8 cellular contexts compared by ENCODE assay signal in genomic region chr9:113886471-113886870, GRCh38. TPM values are rescaled to one million over a fixed set of nuclear protein-coding genes. Genes with fewer than 3 reads are reported as not detected.
DNase-seq lines count a peak whose midpoint lies in the region; ATAC-seq and TF ChIP-seq lines count a peak whose summit lies in the region.

No MANE protein-coding gene starts in this region.

- H3K4me1 ChIP-seq in A673 (ENCODE audit: insufficient read depth, low read length, poor library complexity, severe bottlenecking) (peaks cover 20% of the 10 kb centered on the region), HUES64 (ENCODE audit: insufficient read depth, low read length) (peaks cover 41% of the 10 kb centered on the region), mammary epithelial cell (ENCODE audit: insufficient read depth, low read length) (peaks cover 27% of the 10 kb centered on the region), mononuclear cell (ENCODE audit: insufficient read depth, low read length) (peaks cover 30% of the 10 kb centered on the region)

- BruUV-seq in A673 (replicated peaks; lab: Mats Ljungman, UMichigan) = no TSS peak
- no TSS peak for BruUV-seq in mammary epithelial cell (replicated peaks; lab: Mats Ljungman, UMichigan)

- no peak overlapping the region for H2AFZ ChIP-seq in mammary epithelial cell (ENCODE audit: low read depth, low read length)

- POLR2A ChIA-PET in A673 (lab: Charles Lee; ENCODE audit: low non-redundant PET) = interaction anchor here (0.6 kb wide), 1 partner anchor 209 kb away, joined by 3 read pairs; no protein-coding TSS in a partner anchor

- no peaks in the 10 kb centered on the region for H4K20me1 ChIP-seq in mammary epithelial cell (ENCODE audit: insufficient read depth, low read length)

- H3K36me3 ChIP-seq in A673 (ENCODE audit: insufficient read depth, low read length, poor library complexity, severe bottlenecking) = peaks cover 11% of the 10 kb centered on the region
- peaks cover 7% of the 10 kb centered on the region; the same call in 1 of the 2 replicates for H3K36me3 ChIP-seq in HUES64 (ENCODE audit: insufficient read depth, low read length)
- no peaks in the 10 kb centered on the region for H3K36me3 ChIP-seq in mammary epithelial cell (ENCODE audit: insufficient read depth, low read length)

- H3K27me3 ChIP-seq in A673 (replicated peaks; ENCODE audit: insufficient read depth, low read depth, low read length, poor library complexity) (no peaks in the 10 kb centered on the region), HUES64 (ENCODE audit: insufficient read depth, low read length) (no peaks in the 10 kb centered on the region), mammary epithelial cell (ENCODE audit: insufficient read depth, low read length) (no peaks in the 10 kb centered on the region), mononuclear cell (ENCODE audit: insufficient read depth, low read length) (no peaks in the 10 kb centered on the region)

- H3K27ac ChIP-seq in A673 (ENCODE audit: low read depth, low read length, poor library complexity, severe bottlenecking) (no peak overlapping the region), HUES64 (ENCODE audit: low read depth, low read length) (0 out of 2 replicates have a peak overlapping the region, but pooled peaks have one; percentile 43), mammary epithelial cell (ENCODE audit: insufficient read depth, low read depth, low read length) (peak overlapping the region; percentile 65)

- in situ Hi-C loops in mammary epithelial cell (cut with MboI; ENCODE audit: low sequenced_read_pairs in 2 of 2) = no loop called here

- no peaks in the 10 kb centered on the region for H3K36me3 Mint-ChIP-seq in activated T-helper 2 cell treated with anti-CD3 and anti-CD28 coated beads, Interferon-gamma antibody, Interleukin-2, Interleukin-4, amounts not matched to agents 10 μg/mL and 5 μg/mL and 100 μg/mL, durations not matched to agents 14 hours and 24 hours and 36 hours (ENCODE audit: low read depth)

- no peak for ATAC-seq in HG03196 (IDR thresholded peaks at IDR 0.05; ENCODE audit: unreplicated experiment)

- peaks cover 92% of the 10 kb centered on the region for H3K79me2 ChIP-seq in mammary epithelial cell (ENCODE audit: insufficient read depth, low read length)

- H3K27me3 Mint-ChIP-seq in activated T-helper 2 cell treated with anti-CD3 and anti-CD28 coated beads, Interferon-gamma antibody, Interleukin-2, Interleukin-4, amounts not matched to agents 10 μg/mL and 5 μg/mL and 100 μg/mL, durations not matched to agents 14 hours and 24 hours and 36 hours (ENCODE audit: low read depth) = peaks cover 10% of the 10 kb centered on the region

- H3K4me1 Mint-ChIP-seq in activated T-helper 2 cell treated with anti-CD3 and anti-CD28 coated beads, Interferon-gamma antibody, Interleukin-2, Interleukin-4, amounts not matched to agents 10 μg/mL and 5 μg/mL and 100 μg/mL, durations not matched to agents 14 hours and 24 hours and 36 hours (ENCODE audit: low read depth) = peaks cover 20% of the 10 kb centered on the region

- dilution Hi-C loops in mammary epithelial cell (cut with HindIII; ENCODE audit: low sequenced_read_pairs) = no loop called here

- H3K9me3 ChIP-seq in A673 (ENCODE audit: low read depth, low read length, poor library complexity, severe bottlenecking) (peaks cover 14% of the 10 kb centered on the region), HUES64 (ENCODE audit: insufficient read depth, low read depth, low read length) (no peaks in the 10 kb centered on the region), mammary epithelial cell (replicated peaks; ENCODE audit: insufficient read depth, low read length) (no peaks in the 10 kb centered on the region), mononuclear cell (ENCODE audit: low read depth, low read length) (no peaks in the 10 kb centered on the region)

- DNase-seq in A673 (ENCODE audit: low spot score) (peak; percentile 22), mammary epithelial cell (no peak), SHP77 (lab: John Stamatoyannopoulos, UW) (no peak), NCI-H2029 (lab: John Stamatoyannopoulos, UW) (no peak)
- no peak for DNase-seq in activated T-helper 2 cell treated with anti-CD3 and anti-CD28 coated beads, Interferon-gamma antibody, Interleukin-2, Interleukin-4, amounts not matched to agents 10 μg/mL and 5 μg/mL and 100 μg/mL, durations not matched to agents 14 hours and 24 hours and 36 hours (ENCODE audit: low spot score)

- intact Hi-C loops in A673 (cut with micrococcal nuclease; ENCODE audit: unreplicated experiment) = no loop called here
- intact Hi-C loops in mammary epithelial cell (cut with micrococcal nuclease) = loop anchor here (2.0 kb wide), 1 partner anchor 76 kb away; no protein-coding TSS in a partner anchor
- intact Hi-C loops in activated T-helper 2 cell treated with anti-CD3 and anti-CD28 coated beads, Interferon-gamma antibody, Interleukin-2, Interleukin-4, amounts not matched to agents 10 μg/mL and 5 μg/mL and 100 μg/mL, durations not matched to agents 14 hours and 24 hours and 36 hours (cut with micrococcal nuclease) = no loop called here

- 11% methylated on average over 1 of the region's 1 CpG for WGBS in HUES64
- WGBS in mammary epithelial cell (ENCODE audit: low coverage, missing lambda C conversion rate) = 0% methylated on average over 1 of the region's 1 CpG

- H3K9ac ChIP-seq in HUES64 (ENCODE audit: low read depth, low read length) (no peak overlapping the region), mammary epithelial cell (ENCODE audit: insufficient read depth, low read length) (peak overlapping the region; percentile 61)

- H3K4me3 ChIP-seq in A673 (ENCODE audit: low read depth, low read length, poor library complexity, severe bottlenecking) (peak overlapping the region; percentile 14), HUES64 (ENCODE audit: low read length) (no peak overlapping the region), mammary epithelial cell (replicated peaks in 1 of 3; ENCODE audit: insufficient read depth in 1 of 3, low read depth in 2 of 3, low read length in 3 of 3) (peak overlapping the region; percentile 38 to 55 (median 46)), mononuclear cell (ENCODE audit: low read length) (peak overlapping the region; percentile 30)

- H3K9me3 Mint-ChIP-seq in activated T-helper 2 cell treated with anti-CD3 and anti-CD28 coated beads, Interferon-gamma antibody, Interleukin-2, Interleukin-4, amounts not matched to agents 10 μg/mL and 5 μg/mL and 100 μg/mL, durations not matched to agents 14 hours and 24 hours and 36 hours = peaks cover 7% of the 10 kb centered on the region

- H3K4me3 Mint-ChIP-seq in activated T-helper 2 cell treated with anti-CD3 and anti-CD28 coated beads, Interferon-gamma antibody, Interleukin-2, Interleukin-4, amounts not matched to agents 10 μg/mL and 5 μg/mL and 100 μg/mL, durations not matched to agents 14 hours and 24 hours and 36 hours (ENCODE audit: low read depth) = no peak overlapping the region

- CTCF ChIA-PET in A673 (lab: Charles Lee) = no interaction called here
- CTCF ChIA-PET in mammary epithelial cell (lab: Charles Lee; ENCODE audit: low non-redundant PET) = no interaction called here

- no peak overlapping the region for H3K27ac Mint-ChIP-seq in activated T-helper 2 cell treated with anti-CD3 and anti-CD28 coated beads, Interferon-gamma antibody, Interleukin-2, Interleukin-4, amounts not matched to agents 10 μg/mL and 5 μg/mL and 100 μg/mL, durations not matched to agents 14 hours and 24 hours and 36 hours

- peak overlapping the region; percentile 95 for H3K4me2 ChIP-seq in mammary epithelial cell (ENCODE audit: insufficient read depth, low read depth, low read length)

- TF ChIP-seq CTCF in A673 (conservative IDR thresholded peaks at IDR 0.05; ENCODE audit: low read depth, low read length) (no peak), mammary epithelial cell (conservative IDR thresholded peaks at IDR 0.05 in 1 of 2, IDR thresholded peaks at IDR 0.05 in 1 of 2; ENCODE audit: extremely low read depth in 1 of 2, insufficient read depth in 1 of 2, low read depth in 1 of 2, low read length in 2 of 2) (no peak)

RNA-seq across cellular contexts. Expression of gene ZNF618, which starts 10.4 kb away (rescaled TPM):
- total RNA-seq in A673 (2021) = 29.4 and 36.5 TPM in 2 replicates
- polyA plus RNA-seq in HUES64 (2013, experiment 1 of 2) = 16.2 TPM
- polyA plus RNA-seq in HUES64 (2013, experiment 2 of 2) = 19.5 TPM
- total RNA-seq in mammary epithelial cell = 10 to 100 TPM; 18.0 to 19.6 TPM
- polyA plus RNA-seq in mammary epithelial cell = 8.0 TPM
- polyA minus RNA-seq in mammary epithelial cell = 18.9 TPM
- total RNA-seq in mononuclear cell = 0.94 TPM
- 0.25 TPM in 2 replicates for total RNA-seq in activated T-helper 2 cell treated with anti-CD3 and anti-CD28 coated beads, Interferon-gamma antibody, Interleukin-2, Interleukin-4, amounts not matched to agents 10 μg/mL and 5 μg/mL and 100 μg/mL, durations not matched to agents 14 hours and 24 hours and 36 hours
